14 cellular contexts compared by ENCODE assay signal in genomic region chr12:108793756-108794441, GRCh38.
DNase-seq lines count a peak whose midpoint lies in the region; ATAC-seq and TF ChIP-seq lines count a peak whose summit lies in the region.
"Had no signal": no experiment of that assay in that cellular context is flagged by ENCODE, and none has a peak within 500 bp of the region (broad histone marks: within the 10 kb centered on the region; RNA-seq: fewer than 3 reads in every experiment).

No MANE protein-coding gene starts in this region.

- peaks cover 3% of the 10 kb centered on the region for H3K36me3 Mint-ChIP-seq in T-helper 17 cell (ENCODE audit: low read depth)
- peaks cover 36 to 57% of the 10 kb centered on the region in 2 donors for H3K36me3 Mint-ChIP-seq in stimulated activated naive B cell treated with anti-CD40 and anti-IgM and Interleukin-4, amounts not matched to agents 10 μg/mL and 1 μg/mL and 100 μg/mL, for 72 hours

- no peak for TF ChIP-seq EP300 in esophagus muscularis mucosa (IDR thresholded peaks at IDR 0.05)

- peaks cover 8 to 82% (median 63%) of the 10 kb centered on the region in 4 donors for H3K36me3 ChIP-seq in esophagus muscularis mucosa
- H3K36me3 ChIP-seq in mucosa of descending colon (ENCODE audit: low read depth): peaks cover 6% of the 10 kb centered on the region
- H3K36me3 ChIP-seq in subcutaneous abdominal adipose tissue (ENCODE audit: control insufficient read depth in 5 of 5, insufficient read depth in 5 of 5, low read length in 5 of 5): peaks cover 3 to 83% (median 65%) of the 10 kb centered on the region in 5 donors
- no peaks in the 10 kb centered on the region for H3K36me3 ChIP-seq in breast epithelium

- peak overlapping the region; percentile 41 for H3K27ac Mint-ChIP-seq in T-helper 17 cell
- no peak overlapping the region for H3K27ac Mint-ChIP-seq in stimulated activated naive B cell treated with anti-CD40 and anti-IgM and Interleukin-4, amounts not matched to agents 10 μg/mL and 1 μg/mL and 100 μg/mL, for 72 hours
- H3K27ac Mint-ChIP-seq: CD4-positive, CD25-positive, alpha-beta regulatory T cell; T-helper 2 cell treated with Interferon-gamma antibody and Interleukin-4, amounts not matched to agents 5 μg/mL and 100 μg/mL, for 36 hours had no signal

- TF ChIP-seq CTCF in esophagus muscularis mucosa (IDR thresholded peaks at IDR 0.05) (no peak), mucosa of descending colon (IDR thresholded peaks at IDR 0.05) (no peak), breast epithelium (IDR thresholded peaks at IDR 0.05) (no peak)

- H3K9ac ChIP-seq in subcutaneous abdominal adipose tissue (ENCODE audit: low read length in 5 of 5): no peak overlapping the region

- no peak for DNase-seq in T-helper 17 cell
- DNase-seq in esophagus muscularis mucosa (ENCODE audit: extremely low spot score): no peak
- peak in 2 of 3 donors; percentile 24 to 32 for DNase-seq in mucosa of descending colon
- no peak for DNase-seq in breast epithelium (ENCODE audit: low spot score in 2 of 2)
- no peak for DNase-seq in stimulated activated naive B cell treated with anti-CD40 and anti-IgM and Interleukin-4, amounts not matched to agents 10 μg/mL and 1 μg/mL and 100 μg/mL, for 72 hours
- DNase-seq in stimulated activated CD4-positive, alpha-beta T cell treated with anti-CD3 and anti-CD28 coated beads, Interleukin-2, amount 100 ng/mL, for 48 hours: no peak
- DNase-seq: activated CD4-positive, alpha-beta T cell treated with anti-CD3 and anti-CD28 coated beads, Interleukin-2, amount 50 U/mL, for 48 hours; CD4-positive, CD25-positive, alpha-beta regulatory T cell; GDM1; midbrain; Peyer's patch had no signal

- WGBS in esophagus muscularis mucosa: 56% methylated on average over 13 of the region's 16 CpGs

- H3K27ac ChIP-seq in esophagus muscularis mucosa (replicated peaks in 1 of 4): peak overlapping the region; percentile 75 to 85 (median 82)
- peak overlapping the region; percentile 52 for H3K27ac ChIP-seq in subcutaneous abdominal adipose tissue (ENCODE audit: low read depth, low read length)
- peak overlapping the region in 1 of 2 donors; percentile 52 for H3K27ac ChIP-seq in breast epithelium

- H3K27me3 Mint-ChIP-seq in T-helper 17 cell: no peaks in the 10 kb centered on the region
- no peaks in the 10 kb centered on the region for H3K27me3 Mint-ChIP-seq in stimulated activated naive B cell treated with anti-CD40 and anti-IgM and Interleukin-4, amounts not matched to agents 10 μg/mL and 1 μg/mL and 100 μg/mL, for 72 hours
- H3K27me3 Mint-ChIP-seq: CD4-positive, CD25-positive, alpha-beta regulatory T cell had no signal

- TF ChIP-seq POLR2A in esophagus muscularis mucosa (IDR thresholded peaks at IDR 0.05; ENCODE audit: low read depth): no peak
- TF ChIP-seq POLR2A in breast epithelium (IDR thresholded peaks at IDR 0.05): no peak

- peaks cover 0 to 2% of the 10 kb centered on the region in 2 donors for H3K9me3 Mint-ChIP-seq in stimulated activated naive B cell treated with anti-CD40 and anti-IgM and Interleukin-4, amounts not matched to agents 10 μg/mL and 1 μg/mL and 100 μg/mL, for 72 hours
- H3K9me3 Mint-ChIP-seq: CD4-positive, CD25-positive, alpha-beta regulatory T cell; T-helper 2 cell treated with Interferon-gamma antibody and Interleukin-4, amounts not matched to agents 5 μg/mL and 100 μg/mL, for 36 hours had no signal

- peaks cover 2% of the 10 kb centered on the region for H3K4me1 Mint-ChIP-seq in T-helper 17 cell
- peaks cover 0 to 2% of the 10 kb centered on the region in 2 donors for H3K4me1 Mint-ChIP-seq in stimulated activated naive B cell treated with anti-CD40 and anti-IgM and Interleukin-4, amounts not matched to agents 10 μg/mL and 1 μg/mL and 100 μg/mL, for 72 hours
- H3K4me1 Mint-ChIP-seq: CD4-positive, CD25-positive, alpha-beta regulatory T cell had no signal

- ATAC-seq in T-helper 17 cell (no peak), mucosa of descending colon (peak; percentile 29), GM19328 (IDR thresholded peaks at IDR 0.05; ENCODE audit: unreplicated experiment) (no peak)
- ATAC-seq in stimulated activated naive B cell treated with anti-CD40 and anti-IgM and Interleukin-4, amounts not matched to agents 10 μg/mL and 1 μg/mL and 100 μg/mL, for 72 hours (replicated peaks): no peak

- H3K4me1 ChIP-seq in esophagus muscularis mucosa (peaks cover 26 to 45% (median 40%) of the 10 kb centered on the region in 4 donors), mucosa of descending colon (ENCODE audit: low read depth) (no peaks in the 10 kb centered on the region), subcutaneous abdominal adipose tissue (ENCODE audit: control insufficient read depth in 5 of 5, insufficient read depth in 5 of 5, low read length in 5 of 5) (peaks cover 0 to 19% (median 14%) of the 10 kb centered on the region in 5 donors), breast epithelium (no peaks in the 10 kb centered on the region)
- H3K4me1 ChIP-seq: Peyer's patch had no signal

- H3K4me3 Mint-ChIP-seq in T-helper 17 cell: no peak overlapping the region
- H3K4me3 Mint-ChIP-seq in stimulated activated naive B cell treated with anti-CD40 and anti-IgM and Interleukin-4, amounts not matched to agents 10 μg/mL and 1 μg/mL and 100 μg/mL, for 72 hours: no peak overlapping the region
- H3K4me3 Mint-ChIP-seq: CD4-positive, CD25-positive, alpha-beta regulatory T cell; T-helper 2 cell treated with Interferon-gamma antibody and Interleukin-4, amounts not matched to agents 5 μg/mL and 100 μg/mL, for 36 hours had no signal

- H3K27me3 ChIP-seq in esophagus muscularis mucosa: no peaks in the 10 kb centered on the region
- no peaks in the 10 kb centered on the region for H3K27me3 ChIP-seq in subcutaneous abdominal adipose tissue (ENCODE audit: control insufficient read depth in 5 of 5, insufficient read depth in 4 of 5, low read length in 5 of 5)
- no peaks in the 10 kb centered on the region for H3K27me3 ChIP-seq in breast epithelium
- H3K27me3 ChIP-seq: Peyer's patch had no signal

- H3K9me3 ChIP-seq in T-helper 17 cell (ENCODE audit: control insufficient read depth, low read length, poor library complexity, severe bottlenecking) (no peaks in the 10 kb centered on the region), esophagus muscularis mucosa (no peaks in the 10 kb centered on the region), mucosa of descending colon (no peaks in the 10 kb centered on the region), subcutaneous abdominal adipose tissue (ENCODE audit: control insufficient read depth in 5 of 5, low read length in 5 of 5) (peaks cover 0 to 4% (median 0%) of the 10 kb centered on the region in 5 donors), breast epithelium (no peaks in the 10 kb centered on the region)
- H3K9me3 ChIP-seq: Peyer's patch had no signal

- H3K4me3 ChIP-seq in esophagus muscularis mucosa (no peak overlapping the region), mucosa of descending colon (no peak overlapping the region), subcutaneous abdominal adipose tissue (ENCODE audit: low read depth in 1 of 5, low read length in 5 of 5) (no peak overlapping the region), breast epithelium (no peak overlapping the region)
- H3K4me3 ChIP-seq: Peyer's patch had no signal

- intact Hi-C loops in esophagus muscularis mucosa (cut with DNase I) (no loop called here), mucosa of descending colon (cut with DNase I, micrococcal nuclease) (loop anchor here in 1 of 2 donors (10.0 kb wide), 1 partner anchor 59 kb away; the partner anchor contains the start of gene CORO1C), breast epithelium (cut with DNase I; ENCODE audit: low total_unique reads) (no loop called here)

Comparison
In these comparisons a context has a peak if more than half of its experiments do, and no peak if none do; other contexts are left out.
1. DNase-seq: peak in mucosa of descending colon (2 of 3); none in T-helper 17 cell (0 of 3), esophagus muscularis mucosa (single experiment), breast epithelium (0 of 2), stimulated activated naive B cell treated with anti-CD40 and anti-IgM and Interleukin-4, amounts not matched to agents 10 μg/mL and 1 μg/mL and 100 μg/mL, for 72 hours (single experiment) and stimulated activated CD4-positive, alpha-beta T cell treated with anti-CD3 and anti-CD28 coated beads, Interleukin-2, amount 100 ng/mL, for 48 hours (0 of 2).